In genomic region chr11:61815790-61816735, GRCh38 we compare ENCODE assay signal across 8 cellular contexts. TPM values are rescaled to one million over a fixed set of nuclear protein-coding genes. Genes with fewer than 3 reads are reported as not detected.
A peak's percentile ranks its signal among the peaks of the same experiment; 100 is the strongest.
DNase-seq lines count a peak whose midpoint lies in the region; ATAC-seq, FAIRE-seq and TF ChIP-seq lines count a peak whose summit lies in the region.

No MANE protein-coding gene starts in this region.

- H3K4me3 Mint-ChIP-seq in endodermal cell: peak overlapping the region; percentile 95
- peak overlapping the region; percentile 82 for H3K4me3 Mint-ChIP-seq in memory B cell
- H3K4me3 Mint-ChIP-seq in stimulated activated naive B cell treated with anti-CD40 and anti-IgM and Interleukin-4, amounts not matched to agents 10 μg/mL and 1 μg/mL and 100 μg/mL, for 72 hours: peak overlapping the region; percentile 84 to 91

- H3K4me1 ChIP-seq in A549: peaks cover 38% of the 10 kb centered on the region
- no peaks in the 10 kb centered on the region for H3K4me1 ChIP-seq in endodermal cell (ENCODE audit: control insufficient read depth, insufficient read depth, low read length)

- FAIRE-seq in A549 (lab: Jason Lieb, UNC): no peak

- H3K4me1 Mint-ChIP-seq in endodermal cell (peaks cover 11% of the 10 kb centered on the region), memory B cell (peaks cover 16% of the 10 kb centered on the region)
- peaks cover 10 to 21% of the 10 kb centered on the region in 2 donors for H3K4me1 Mint-ChIP-seq in stimulated activated naive B cell treated with anti-CD40 and anti-IgM and Interleukin-4, amounts not matched to agents 10 μg/mL and 1 μg/mL and 100 μg/mL, for 72 hours

- H3K27ac Mint-ChIP-seq in endodermal cell: peak overlapping the region; percentile 100
- peak overlapping the region; percentile 55 for H3K27ac Mint-ChIP-seq in memory B cell
- H3K27ac Mint-ChIP-seq in stimulated activated naive B cell treated with anti-CD40 and anti-IgM and Interleukin-4, amounts not matched to agents 10 μg/mL and 1 μg/mL and 100 μg/mL, for 72 hours: peak overlapping the region; percentile 97

- H3K9ac ChIP-seq in endodermal cell (ENCODE audit: extremely low read depth, low read length, poor library complexity, severe bottlenecking): peak overlapping the region; percentile 92

- H3K36me3 Mint-ChIP-seq in endodermal cell (ENCODE audit: low read depth) (peaks cover 32% of the 10 kb centered on the region), memory B cell (no peaks in the 10 kb centered on the region)
- peaks cover 33 to 45% of the 10 kb centered on the region in 2 donors for H3K36me3 Mint-ChIP-seq in stimulated activated naive B cell treated with anti-CD40 and anti-IgM and Interleukin-4, amounts not matched to agents 10 μg/mL and 1 μg/mL and 100 μg/mL, for 72 hours

- H3K9me3 Mint-ChIP-seq in endodermal cell (peaks cover 4% of the 10 kb centered on the region), memory B cell (no peaks in the 10 kb centered on the region)
- peaks cover 4 to 5% of the 10 kb centered on the region in 2 donors for H3K9me3 Mint-ChIP-seq in stimulated activated naive B cell treated with anti-CD40 and anti-IgM and Interleukin-4, amounts not matched to agents 10 μg/mL and 1 μg/mL and 100 μg/mL, for 72 hours

- TF ChIP-seq EP300 in A549 (IDR thresholded peaks at IDR 0.05): no peak

- H3K27ac ChIP-seq in A549 (peak overlapping the region; percentile 98 to 99), endodermal cell (ENCODE audit: low read depth, low read length) (peak overlapping the region; percentile 97)

- CTCF ChIA-PET in A549 (lab: Yijun Ruan, JAX): interaction anchor here (0.7 to 10.5 kb wide), 21 partner anchors 9 to 292 kb away, joined by 3 to 145 read pairs (median 5); partner anchors contain the start of genes FADS2, FEN1 and TMEM258

- WGBS in A549 (ENCODE audit: missing lambda C conversion rate): 2% methylated on average over 43 of the region's 69 CpGs
- WGBS in endodermal cell (ENCODE audit: insufficient coverage in 1 of 2, insufficient read length in 1 of 2), 2 experiments: 0 to 1% methylated on average over 43 to 67 of the region's 69 CpGs

- peak; percentile 55 to 57 for ATAC-seq in A549
- ATAC-seq in GM18498 (IDR thresholded peaks at IDR 0.05; ENCODE audit: unreplicated experiment): peak; percentile 39
- ATAC-seq in HG02981 (IDR thresholded peaks at IDR 0.05; ENCODE audit: unreplicated experiment): peak; percentile 27
- peak; percentile 65 for ATAC-seq in memory B cell (ENCODE audit: low read depth)
- peak; percentile 61 to 62 for ATAC-seq in stimulated activated naive B cell treated with anti-CD40 and anti-IgM and Interleukin-4, amounts not matched to agents 10 μg/mL and 1 μg/mL and 100 μg/mL, for 72 hours (replicated peaks)

- H3K27me3 Mint-ChIP-seq in endodermal cell (ENCODE audit: insufficient read depth) (no peaks in the 10 kb centered on the region), memory B cell (peaks cover 19% of the 10 kb centered on the region)
- H3K27me3 Mint-ChIP-seq in stimulated activated naive B cell treated with anti-CD40 and anti-IgM and Interleukin-4, amounts not matched to agents 10 μg/mL and 1 μg/mL and 100 μg/mL, for 72 hours: no peaks in the 10 kb centered on the region

- TF ChIP-seq RAD21 in A549 (conservative IDR thresholded peaks at IDR 0.05 in 1 of 2, IDR thresholded peaks at IDR 0.05 in 1 of 2): no peak

- peak overlapping the region; percentile 89 for H3K4me2 ChIP-seq in A549

- peak overlapping the region; percentile 83 for H3K4me3 ChIP-seq in A549
- peak overlapping the region; percentile 92 for H3K4me3 ChIP-seq in endodermal cell (ENCODE audit: low read length)

- H3K36me3 ChIP-seq in endodermal cell (ENCODE audit: control insufficient read depth, insufficient read depth, low read length): peaks cover 26% of the 10 kb centered on the region

- POLR2A ChIA-PET in A549 (lab: Yijun Ruan, JAX): interaction anchor here (0.6 to 6.0 kb wide), 12 partner anchors 7 to 419 kb away, joined by 3 to 71 read pairs (median 6); partner anchors contain the start of genes FADS2, FEN1 and TMEM258

- peak; percentile 67 to 79 for DNase-seq in A549 (ENCODE audit: low read depth in 1 of 2, low spot score in 1 of 2)
- DNase-seq in NCI-H2227 treated with DMSO at 0.1 percent for 48 hours (lab: John Stamatoyannopoulos, UW): peak; percentile 64
- DNase-seq in activated CD8-positive, alpha-beta memory T cell treated with anti-CD3 and anti-CD28 coated beads for 24 hours: peak; percentile 81
- peak; percentile 91 for DNase-seq in endodermal cell
- peak; percentile 29 to 44 for DNase-seq in memory B cell (ENCODE audit: low spot score in 2 of 2)
- DNase-seq in stimulated activated naive B cell treated with anti-CD40 and anti-IgM and Interleukin-4, amounts not matched to agents 10 μg/mL and 1 μg/mL and 100 μg/mL, for 72 hours: peak; percentile 61

- TF ChIP-seq CTCF in A549 (IDR thresholded peaks at IDR 0.05): no peak
- TF ChIP-seq CTCF in endodermal cell (conservative IDR thresholded peaks at IDR 0.05): no peak

- no peak; the same call in 1 of the 2 replicates for TF ChIP-seq POLR2A in A549 (IDR thresholded peaks at IDR 0.05; ENCODE audit: low read length)

- H3K27me3 ChIP-seq in endodermal cell (ENCODE audit: control insufficient read depth, insufficient read depth, low read length, poor library complexity, severe bottlenecking): no peaks in the 10 kb centered on the region

- H3K9me3 ChIP-seq in A549 (no peaks in the 10 kb centered on the region), endodermal cell (ENCODE audit: control insufficient read depth, low read length) (no peaks in the 10 kb centered on the region)

TF ChIP-seq in A549, 52 proteins besides CTCF, POLR2A, EP300 and RAD21 (continues in another document):
- TF ChIP-seq NR3C1 (IDR thresholded peaks at IDR 0.05) (no peak), REST (IDR thresholded peaks at IDR 0.05) (no peak), ZFP36 (IDR thresholded peaks at IDR 0.05; ENCODE audit: borderline replicate concordance, partially characterized antibody) (no peak)

RNA-seq across cellular contexts. Expression of gene FADS1, which starts 0.7 kb away (rescaled TPM):
- 163 and 175 TPM in 2 replicates for polyA plus RNA-seq in A549 (2011; rRNA removed)
- 87.7 and 130 TPM in 2 replicates for polyA plus RNA-seq in A549 (2012; cell fraction: cytosol; rRNA removed)
- polyA plus RNA-seq in A549 (2012; cell fraction: nucleus; rRNA removed): 112 and 123 TPM in 2 replicates
- polyA plus RNA-seq in A549 (2017; fragmentation: RNase III; extraction: RNeasy Plus Mini Kit Qiagen cat#74134 plus additional on column Dnase treatment): 121 to 205 TPM (median 189 TPM) in 3 replicates
- 286 and 310 TPM in 2 replicates for polyA minus RNA-seq in A549 (2011; rRNA and poly(A)+ RNA removed)
- 100 to 1,000 TPM; 127 to 138 TPM for total RNA-seq in endodermal cell
- polyA plus RNA-seq in endodermal cell (2013, experiment 1 of 2): 197 TPM
- polyA plus RNA-seq in endodermal cell (2013, experiment 2 of 2): 191 TPM

RNA-seq across cellular contexts. Expression of gene FADS2, which starts 12.0 kb away (rescaled TPM):
- 215 and 278 TPM in 2 replicates for polyA plus RNA-seq in A549 (2011; rRNA removed)
- polyA plus RNA-seq in A549 (2012; cell fraction: cytosol; rRNA removed): 187 and 222 TPM in 2 replicates
- polyA plus RNA-seq in A549 (2012; cell fraction: nucleus; rRNA removed): 358 and 370 TPM in 2 replicates
- 184 to 391 TPM (median 352 TPM) in 3 replicates for polyA plus RNA-seq in A549 (2017; fragmentation: RNase III; extraction: RNeasy Plus Mini Kit Qiagen cat#74134 plus additional on column Dnase treatment)
- 649 and 679 TPM in 2 replicates for polyA minus RNA-seq in A549 (2011; rRNA and poly(A)+ RNA removed)
- 100 to 1,000 TPM; 344 to 381 TPM for total RNA-seq in endodermal cell
- 632 TPM for polyA plus RNA-seq in endodermal cell (2013, experiment 1 of 2)
- 646 TPM for polyA plus RNA-seq in endodermal cell (2013, experiment 2 of 2)

RNA-seq across cellular contexts. Expression of gene FEN1, which starts 23.4 kb away (rescaled TPM):
- polyA plus RNA-seq in A549 (2011; rRNA removed) (36.3 and 38.4 TPM in 2 replicates), A549 (2017; fragmentation: RNase III; extraction: RNeasy Plus Mini Kit Qiagen cat#74134 plus additional on column Dnase treatment) (99.7 to 105 TPM (median 104 TPM) in 3 replicates)
- 65.4 and 69.1 TPM in 2 replicates for polyA plus RNA-seq in A549 (2012; cell fraction: cytosol; rRNA removed)
- polyA plus RNA-seq in A549 (2012; cell fraction: nucleus; rRNA removed): 61.1 and 70.5 TPM in 2 replicates
- polyA minus RNA-seq in A549 (2011; rRNA and poly(A)+ RNA removed): 38.6 and 47.2 TPM in 2 replicates
- 10 to 100 TPM; 66.7 to 81.8 TPM for total RNA-seq in endodermal cell
- polyA plus RNA-seq in endodermal cell (2013, experiment 1 of 2): 52.7 TPM
- polyA plus RNA-seq in endodermal cell (2013, experiment 2 of 2): 49.1 TPM

RNA-seq across cellular contexts. Expression of gene TMEM258, which starts 23.7 kb away (rescaled TPM):
- polyA plus RNA-seq in A549 (2011; rRNA removed): 280 and 375 TPM in 2 replicates
- polyA plus RNA-seq in A549 (2012; cell fraction: cytosol; rRNA removed): 374 and 375 TPM in 2 replicates
- 150 and 167 TPM in 2 replicates for polyA plus RNA-seq in A549 (2012; cell fraction: nucleus; rRNA removed)
- polyA plus RNA-seq in A549 (2017; fragmentation: RNase III; extraction: RNeasy Plus Mini Kit Qiagen cat#74134 plus additional on column Dnase treatment): 232 to 262 TPM (median 257 TPM) in 3 replicates
- polyA minus RNA-seq in A549 (2011; rRNA and poly(A)+ RNA removed): 117 and 178 TPM in 2 replicates
- 100 to 1,000 TPM; 174 to 180 TPM for total RNA-seq in endodermal cell
- 351 TPM for polyA plus RNA-seq in endodermal cell (2013, experiment 1 of 2)
- polyA plus RNA-seq in endodermal cell (2013, experiment 2 of 2): 284 TPM

Comparison
In these comparisons a context has a peak if more than half of its experiments do, and no peak if none do; other contexts are left out.
1. Peak in every context shown above with its lines: DNase-seq, ATAC-seq, H3K4me3 ChIP-seq and H3K27ac ChIP-seq.
2. DNase-seq: peak in every context shown above with its lines; median percentile 91 in endodermal cell; 81 in activated CD8-positive, alpha-beta memory T cell treated with anti-CD3 and anti-CD28 coated beads for 24 hours; 73 in A549; 64 in NCI-H2227 treated with DMSO at 0.1 percent for 48 hours; 61 in stimulated activated naive B cell treated with anti-CD40 and anti-IgM and Interleukin-4, amounts not matched to agents 10 μg/mL and 1 μg/mL and 100 μg/mL, for 72 hours; 36 in memory B cell.